In genomic region chr22:32796865-32797573, GRCh38 we compare ENCODE assay signal across 8 cellular contexts. TPM values are rescaled to one million over a fixed set of nuclear protein-coding genes. Genes with fewer than 3 reads are reported as not detected.
DNase-seq lines count a peak whose midpoint lies in the region; ATAC-seq and TF ChIP-seq lines count a peak whose summit lies in the region.

No MANE protein-coding gene starts in this region.

- H3K36me3 ChIP-seq in left lung: no peaks in the 10 kb centered on the region

- no peaks in the 10 kb centered on the region for H3K9me3 ChIP-seq in left lung

- peak; percentile 85 to 91 for TF ChIP-seq CTCF in left lung (IDR thresholded peaks at IDR 0.05)

- H3K27ac ChIP-seq in left lung: no peak overlapping the region

- ATAC-seq in left lung (peak; percentile 83), GM21526 (IDR thresholded peaks at IDR 0.05; ENCODE audit: low FRiP score, unreplicated experiment) (no peak)

- H3K27me3 ChIP-seq in left lung: peaks cover 5 to 30% of the 10 kb centered on the region in 2 donors

- no peak overlapping the region for H3K4me3 ChIP-seq in left lung

- intact Hi-C loops in left lung (cut with DNase I): loop anchor here in 1 of 2 donors (5.0 to 10.0 kb wide), 2 partner anchors 135 to 272 kb away; no protein-coding TSS in a partner anchor

- peaks cover 0 to 14% of the 10 kb centered on the region in 2 donors for H3K4me1 ChIP-seq in left lung

- DNase-seq in EL: peak; percentile 86
- peak; percentile 56 for DNase-seq in MV-4-11 (lab: John Stamatoyannopoulos, UW)
- DNase-seq in activated CD4-positive, alpha-beta T cell treated with anti-CD3 and anti-CD28 coated beads for 24 hours (ENCODE audit: low read depth in 2 of 2): peak; percentile 40 to 48
- peak; percentile 7 for DNase-seq in cerebellum (ENCODE audit: low spot score)
- peak; percentile 68 to 78 for DNase-seq in left lung
- peak in 2 of 3 donors; percentile 9 to 22 for DNase-seq in stimulated activated CD4-positive, alpha-beta T cell treated with anti-CD3 and anti-CD28 coated beads, TNF-alpha, amount 100 ng/mL, for 1 hour (ENCODE audit: low read depth in 3 of 3, low spot score in 1 of 3)
- no peak for DNase-seq in NCI-H2107 treated with DMSO at 0.1 percent for 48 hours (lab: John Stamatoyannopoulos, UW; ENCODE audit: unreplicated experiment)

RNA-seq across cellular contexts. Expression of gene TIMP3, which starts 4.5 kb away (rescaled TPM):
- total RNA-seq in cerebellum (26.7 TPM), left lung (100 to 1,000 TPM; 277 to 308 TPM)

Comparison
In these comparisons a context has a peak if more than half of its experiments do, and no peak if none do; other contexts are left out.
1. RNA of gene TIMP3, which starts 4.5 kb away (total RNA-seq): 277 to 308 TPM in left lung; 26.7 TPM in cerebellum (single experiment); every median in the first group is over 10 times any median in the second.